ENCODE assay signal across 6 cellular contexts in genomic region chr15:53260647-53261046, GRCh38.
"Had no signal": no experiment of that assay in that cellular context is flagged by ENCODE, and none has a peak within 500 bp of the region (broad histone marks: within the 10 kb centered on the region; RNA-seq: fewer than 3 reads in every experiment).

No MANE protein-coding gene starts in this region.

- DNase-seq: IMR-90, KBM-7 had no signal

- FAIRE-seq: HepG2, HTR-8/SVneo, K562 had no signal

- ATAC-seq: HepG2, K562 had no signal

- H3K4me3 ChIP-seq: K562 had no signal

- H3K27ac ChIP-seq: HL-60 had no signal
